Comparison of ENCODE assay signal across 1 cellular context in the genomic region with DNA sequence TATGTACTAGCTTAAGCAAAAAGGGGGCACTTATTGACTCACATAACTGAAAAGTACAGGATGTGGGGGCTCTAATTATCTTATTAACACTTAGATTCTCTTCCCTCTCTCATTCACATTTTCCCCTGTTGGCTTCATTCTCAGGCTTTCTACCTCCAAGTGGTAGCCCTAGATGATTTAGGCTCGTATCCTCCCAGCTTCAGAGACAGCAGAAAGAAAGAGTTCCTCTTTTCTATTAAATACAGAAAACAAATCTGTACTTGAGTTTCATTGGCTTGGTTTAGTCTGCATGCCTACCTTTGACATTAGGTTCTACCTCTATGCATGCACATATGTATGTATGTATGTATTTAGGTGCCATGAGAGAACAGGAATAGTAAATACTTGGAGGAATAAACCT.
TF ChIP-seq lines count a peak whose summit lies in the region.

No MANE protein-coding gene starts in this region.

TF ChIP-seq in GM12878, 131 proteins besides CTCF, POLR2A, EP300 and RAD21 (continued from another document):
- TF ChIP-seq ZBTB40 (IDR thresholded peaks at IDR 0.05; ENCODE audit: borderline replicate concordance) = no peak
